21 cellular contexts compared by ENCODE assay signal in genomic region chr13:29402168-29402621, GRCh38.
DNase-seq lines count a peak whose midpoint lies in the region; FAIRE-seq and TF ChIP-seq lines count a peak whose summit lies in the region.
"Had no signal": no experiment of that assay in that cellular context is flagged by ENCODE, and none has a peak within 500 bp of the region (broad histone marks: within the 10 kb centered on the region; RNA-seq: fewer than 3 reads in every experiment).

No MANE protein-coding gene starts in this region.

- H3K4me2 ChIP-seq in fibroblast of lung (ENCODE audit: extremely low read depth, insufficient read depth, low read length) = no peak overlapping the region
- H3K4me2 ChIP-seq: PC-9 had no signal

- H3K27ac ChIP-seq in fibroblast of lung (ENCODE audit: insufficient read depth, low read length) (no peak overlapping the region), small intestine (ENCODE audit: low read depth in 1 of 2, low read length in 1 of 2) (no peak overlapping the region)
- H3K27ac ChIP-seq: breast epithelium, heart right ventricle, PC-9, thyroid gland had no signal

- DNase-seq in NCI-H2196 (lab: John Stamatoyannopoulos, UW; ENCODE audit: unreplicated experiment) (peak; percentile 2), NCI-H2196 treated with DMSO at 0.1 percent for 48 hours (lab: John Stamatoyannopoulos, UW; ENCODE audit: unreplicated experiment) (no peak), OCI-M1 (lab: John Stamatoyannopoulos, UW) (peak; percentile 83), fibroblast of lung (ENCODE audit: low read depth in 2 of 2) (peak; percentile 1 to 51), small intestine (peak; percentile 70), SIG-M5 treated with dmso at 0.1 percent for 504 hours (lab: John Stamatoyannopoulos, UW; ENCODE audit: unreplicated experiment) (no peak), epidermal melanocyte (ENCODE audit: insufficient read length, low spot score) (no peak)
- DNase-seq in central memory CD4-positive, alpha-beta T cell = no peak
- DNase-seq: activated CD4-positive, alpha-beta T cell treated with anti-CD3 and anti-CD28 coated beads, Interleukin-2, amount 50 U/mL, for 4 hours; activated effector memory CD4-positive, alpha-beta T cell treated with anti-CD3 and anti-CD28 coated beads, Interleukin-2, amount 50 U/mL, for 16 hours; Calu3; endodermal cell; heart right ventricle; Karpas-422; NCI-H2107; nucleus accumbens; PC-9; T-helper 2 cell; thyroid gland had no signal

- TF ChIP-seq CTCF in fibroblast of lung (conservative IDR thresholded peaks at IDR 0.05 in 1 of 2, IDR thresholded peaks at IDR 0.05 in 1 of 2; ENCODE audit: low read depth in 1 of 2, low read length in 2 of 2) = no peak

- no peak for FAIRE-seq in small intestine (lab: Jason Lieb, UNC)

- no peak overlapping the region for H3K9ac ChIP-seq in fibroblast of lung (ENCODE audit: insufficient read depth, low read length)

- H2AFZ ChIP-seq in fibroblast of lung (ENCODE audit: low read length) = no peak overlapping the region
- H2AFZ ChIP-seq: PC-9 had no signal

- H3K9me3 ChIP-seq in fibroblast of lung (ENCODE audit: control insufficient read depth, insufficient read depth, low read depth, low read length) = no peaks in the 10 kb centered on the region
- no peaks in the 10 kb centered on the region for H3K9me3 ChIP-seq in small intestine (ENCODE audit: control insufficient read depth, low read depth)
- H3K9me3 ChIP-seq: breast epithelium, heart right ventricle, thyroid gland had no signal

- no peaks in the 10 kb centered on the region for H4K20me1 ChIP-seq in fibroblast of lung (ENCODE audit: control insufficient read depth, extremely low read depth, insufficient read depth, low read length)

- H3K27me3 ChIP-seq in fibroblast of lung (ENCODE audit: control insufficient read depth, insufficient read depth, low read length) (no peaks in the 10 kb centered on the region), small intestine (ENCODE audit: control insufficient read depth in 2 of 2, insufficient read depth in 2 of 2, low read length in 2 of 2) (no peaks in the 10 kb centered on the region)
- H3K27me3 ChIP-seq: breast epithelium, thyroid gland had no signal

- H3K36me3 ChIP-seq in fibroblast of lung (ENCODE audit: control insufficient read depth, insufficient read depth, low read length) (no peaks in the 10 kb centered on the region), small intestine (ENCODE audit: control insufficient read depth in 2 of 2, insufficient read depth in 2 of 2, low read length in 2 of 2) (no peaks in the 10 kb centered on the region)
- H3K36me3 ChIP-seq: breast epithelium, heart right ventricle, thyroid gland had no signal

- H3K4me3 ChIP-seq in fibroblast of lung (replicated peaks in 1 of 4; ENCODE audit: control extremely low read depth in 1 of 4, insufficient read depth in 1 of 4, low read depth in 3 of 4, low read length in 4 of 4) = no peak overlapping the region
- H3K4me3 ChIP-seq in small intestine (ENCODE audit: low read depth in 1 of 2, low read length in 2 of 2) = no peak overlapping the region
- H3K4me3 ChIP-seq: breast epithelium, heart right ventricle, lung, PC-9, thyroid gland had no signal

- H3K4me1 ChIP-seq in fibroblast of lung (ENCODE audit: control insufficient read depth, extremely low read depth, insufficient read depth, low read length) (no peaks in the 10 kb centered on the region), small intestine (ENCODE audit: control insufficient read depth in 2 of 2, insufficient read depth in 1 of 2, low read depth in 1 of 2, low read length in 1 of 2) (no peaks in the 10 kb centered on the region)
- H3K4me1 ChIP-seq: breast epithelium, heart right ventricle, thyroid gland had no signal

- WGBS in small intestine, 3 donors = 8 to 36% (median 13%) methylated on average over 5 of the region's 5 CpGs

- no peaks in the 10 kb centered on the region for H3K79me2 ChIP-seq in fibroblast of lung (ENCODE audit: control insufficient read depth, insufficient read depth, low read length)

Comparison
In these comparisons a context has a peak if more than half of its experiments do, and no peak if none do; other contexts are left out.
1. DNase-seq: peak in NCI-H2196 (single experiment), OCI-M1 (single experiment), fibroblast of lung (2 of 2) and small intestine (single experiment); none in NCI-H2196 treated with DMSO at 0.1 percent for 48 hours (single experiment), central memory CD4-positive, alpha-beta T cell (single experiment), SIG-M5 treated with dmso at 0.1 percent for 504 hours (single experiment) and epidermal melanocyte (single experiment).